Comparison of ENCODE assay signal across 15 cellular contexts in genomic region chr6:118739976-118740771, GRCh38.
A peak's percentile ranks its signal among the peaks of the same experiment; 100 is the strongest.
DNase-seq lines count a peak whose midpoint lies in the region; ATAC-seq and TF ChIP-seq lines count a peak whose summit lies in the region.
"Had no signal": no experiment of that assay in that cellular context is flagged by ENCODE, and none has a peak within 500 bp of the region (broad histone marks: within the 10 kb centered on the region; RNA-seq: fewer than 3 reads in every experiment).

No MANE protein-coding gene starts in this region.

- no peaks in the 10 kb centered on the region for H4K20me1 ChIP-seq in MM.1S (ENCODE audit: insufficient read depth, low read length)

- H3K9ac ChIP-seq in MM.1S (ENCODE audit: low read length) = no peak overlapping the region

- no peaks in the 10 kb centered on the region for H3K79me2 ChIP-seq in MM.1S (ENCODE audit: low read length)

- H3K36me3 ChIP-seq in right atrium auricular region (no peaks in the 10 kb centered on the region), MM.1S (replicated peaks; ENCODE audit: insufficient read depth, low read length) (no peaks in the 10 kb centered on the region)

- no peak for DNase-seq in left ventricle myocardium superior
- DNase-seq in right atrium auricular region (ENCODE audit: low spot score) = no peak
- DNase-seq in NCI-H446 treated with DMSO at 0.1 percent for 48 hours (lab: John Stamatoyannopoulos, UW) = peak; percentile 51
- DNase-seq in choroid plexus epithelial cell (ENCODE audit: low read depth) = peak; percentile 56
- no peak for DNase-seq in epidermal melanocyte (ENCODE audit: insufficient read length, low spot score)
- DNase-seq in amniotic stem cell (lab: John Stamatoyannopoulos, UW) = no peak
- no peak for DNase-seq in MM.1S
- DNase-seq: activated CD8-positive, alpha-beta memory T cell treated with anti-CD3 and anti-CD28 coated beads for 24 hours; activated effector memory CD4-positive, alpha-beta T cell treated with Interleukin-2 at 50 U/mL for 16 hours; caudate nucleus; NCI-H526 treated with DMSO at 0.1 percent for 48 hours; nephron progenitor cell; stimulated activated naive CD4-positive, alpha-beta T cell had no signal

- H3K4me1 ChIP-seq in right atrium auricular region = peaks cover 0 to 3% of the 10 kb centered on the region in 2 donors
- H3K4me1 ChIP-seq in MM.1S (ENCODE audit: low read length) = peaks cover 5% of the 10 kb centered on the region; the same call in 1 of the 2 replicates

- no peak overlapping the region for H2AFZ ChIP-seq in MM.1S (ENCODE audit: low read length)

- H3K27ac ChIP-seq in right atrium auricular region (no peak overlapping the region), MM.1S (ENCODE audit: low read length) (no peak overlapping the region)

- H3K4me3 ChIP-seq in right atrium auricular region (no peak overlapping the region), choroid plexus epithelial cell (ENCODE audit: low read depth, low read length) (no peak overlapping the region), MM.1S (ENCODE audit: low read length) (no peak overlapping the region)

- intact Hi-C loops in left ventricle myocardium superior (cut with micrococcal nuclease) = no loop called here

- no peaks in the 10 kb centered on the region for H3K27me3 ChIP-seq in right atrium auricular region
- no peaks in the 10 kb centered on the region for H3K27me3 ChIP-seq in MM.1S (replicated peaks; ENCODE audit: insufficient read depth, low read length)

- no peaks in the 10 kb centered on the region for H3K9me3 ChIP-seq in right atrium auricular region
- no peaks in the 10 kb centered on the region for H3K9me3 ChIP-seq in MM.1S (replicated peaks; ENCODE audit: insufficient read depth, low read length)

- TF ChIP-seq CTCF in right atrium auricular region (IDR thresholded peaks at IDR 0.05) (no peak), choroid plexus epithelial cell (conservative IDR thresholded peaks at IDR 0.05; ENCODE audit: low read depth, low read length) (no peak), MM.1S (IDR thresholded peaks at IDR 0.05; ENCODE audit: low read length) (no peak)

- ATAC-seq in left ventricle myocardium superior = peak; percentile 30
- no peak for ATAC-seq in HG03432 (IDR thresholded peaks at IDR 0.05; ENCODE audit: unreplicated experiment)
- ATAC-seq: left lobe of liver had no signal

- no peaks in the 10 kb centered on the region for H3K9me2 ChIP-seq in MM.1S (replicated peaks; ENCODE audit: insufficient read depth, low read length)

- no peak overlapping the region for H3K4me2 ChIP-seq in MM.1S (ENCODE audit: low read depth, low read length)

- H3F3A ChIP-seq in MM.1S (ENCODE audit: insufficient read depth, low read length) = no peaks in the 10 kb centered on the region

Comparison
In these comparisons a context has a peak if more than half of its experiments do, and no peak if none do; other contexts are left out.
1. DNase-seq: peak in NCI-H446 treated with DMSO at 0.1 percent for 48 hours (single experiment) and choroid plexus epithelial cell (single experiment); none in left ventricle myocardium superior (single experiment), right atrium auricular region (single experiment), epidermal melanocyte (single experiment), amniotic stem cell (single experiment) and MM.1S (single experiment).